In the genomic region with DNA sequence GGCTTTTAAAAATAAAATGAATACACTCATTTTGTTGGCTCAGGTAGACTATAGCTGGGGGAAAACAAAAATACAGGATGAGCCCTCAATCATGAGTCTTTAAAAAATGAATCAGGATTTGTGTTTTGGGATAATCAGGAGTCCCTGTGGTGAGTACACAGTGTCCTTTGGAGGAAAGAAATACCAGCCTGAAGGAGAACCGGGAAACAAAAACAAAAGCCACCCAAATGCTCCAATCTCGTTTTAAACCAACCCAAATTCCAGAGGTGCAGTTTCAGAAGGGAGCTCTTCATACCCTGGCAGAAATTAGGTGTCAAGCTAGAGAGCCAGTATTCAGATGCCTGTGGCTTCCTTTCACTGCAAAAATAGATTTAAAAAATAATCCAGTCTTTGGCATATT, we compare ENCODE assay signal across 10 cellular contexts. TPM values are rescaled to one million over a fixed set of nuclear protein-coding genes. Genes with fewer than 3 reads are reported as not detected.
"Had no signal": no experiment of that assay in that cellular context is flagged by ENCODE, and none has a peak within 500 bp of the region (broad histone marks: within the 10 kb centered on the region; RNA-seq: fewer than 3 reads in every experiment).

No MANE protein-coding gene starts in this region.

- H3K4me3 ChIP-seq: HAP-1 had no signal

- H3K9ac ChIP-seq: KMS-11 had no signal

- H3K27ac ChIP-seq: KMS-11 had no signal

- FAIRE-seq: H54, HTR-8/SVneo had no signal

- H3K4me2 ChIP-seq: KMS-11 had no signal

- H3K36me3 ChIP-seq: HAP-1 had no signal

- H3K27ac Mint-ChIP-seq: HFFc6 had no signal

- DNase-seq: GOT3, HFFc6, IMR-90, Karpas-422, KBM-7 had no signal

- H3K4me3 Mint-ChIP-seq: HFFc6 had no signal

- ATAC-seq: HCT116 had no signal

- H3K4me1 ChIP-seq: HAP-1 had no signal

- H3K9me3 ChIP-seq: HAP-1 had no signal

RNA-seq across cellular contexts. Expression of gene FOXA2, which starts 23.3 kb away (rescaled TPM):
- total RNA-seq: HFFc6, IMR-90 had no signal
- polyA plus RNA-seq: IMR-90 had no signal
